In genomic region chr19:11420429-11420893, GRCh38 we compare ENCODE assay signal across 8 cellular contexts. TPM values are rescaled to one million over a fixed set of nuclear protein-coding genes. Genes with fewer than 3 reads are reported as not detected.
DNase-seq lines count a peak whose midpoint lies in the region; ATAC-seq and TF ChIP-seq lines count a peak whose summit lies in the region.
"Had no signal": no experiment of that assay in that cellular context is flagged by ENCODE, and none has a peak within 500 bp of the region (broad histone marks: within the 10 kb centered on the region; RNA-seq: fewer than 3 reads in every experiment).

No MANE protein-coding gene starts in this region.

- 0 out of 2 replicates have a peak overlapping the region, but pooled peaks have one; percentile 12 for H3K4me3 ChIP-seq in AG10803 (ENCODE audit: low read length)

- DNase-seq in AG10803 (ENCODE audit: low read depth) = peak; percentile 23
- DNase-seq in RWPE1 (ENCODE audit: low spot score) = no peak
- DNase-seq in SK-N-DZ (ENCODE audit: low spot score) = no peak
- DNase-seq: RPMI8226 had no signal

- peaks cover 39% of the 10 kb centered on the region for H3K27me3 ChIP-seq in layer of hippocampus (ENCODE audit: control insufficient read depth, insufficient read depth, low read length)

- CTCF ChIA-PET in RWPE1 (lab: Yijun Ruan, JAX) = no interaction called here

- no peak for TF ChIP-seq CTCF in AG10803 (conservative IDR thresholded peaks at IDR 0.05; ENCODE audit: low read length)
- TF ChIP-seq CTCF in RWPE1 (conservative IDR thresholded peaks at IDR 0.05; ENCODE audit: low read depth) = no peak

- POLR2A ChIA-PET in RWPE1 (lab: Yijun Ruan, JAX; ENCODE audit: low non-redundant PET) = no interaction called here

- H3K27ac ChIP-seq in RWPE1 (peak overlapping the region; percentile 28; the same call in 1 of the 2 replicates), layer of hippocampus (ENCODE audit: low read depth, low read length) (peak overlapping the region; percentile 57)

- ATAC-seq in GM21423 (IDR thresholded peaks at IDR 0.05; ENCODE audit: unreplicated experiment) (no peak), GM21737 (IDR thresholded peaks at IDR 0.05; ENCODE audit: unreplicated experiment) (no peak)
- ATAC-seq: left colon had no signal

RNA-seq across cellular contexts. Expression of gene RGL3, which starts 1.3 kb away (rescaled TPM):
- polyA plus RNA-seq in SK-N-DZ (2014; cell fraction: cytosol; rRNA removed) = not detected in 2 replicates
- polyA plus RNA-seq in SK-N-DZ (2014; cell fraction: nucleus; rRNA removed) = not detected in 2 replicates

RNA-seq across cellular contexts. Expression of gene ODAD3, which starts 14.5 kb away (rescaled TPM):
- polyA plus RNA-seq in SK-N-DZ (2014; cell fraction: cytosol; rRNA removed) = 0.42 and 6.6 TPM in 2 replicates
- polyA plus RNA-seq in SK-N-DZ (2014; cell fraction: nucleus; rRNA removed) = 10.7 TPM in 1 of 2 replicates, not detected in the other

RNA-seq across cellular contexts. Expression of gene PRKCSH, which starts 15.0 kb away (rescaled TPM):
- 54.2 and 58.9 TPM in 2 replicates for polyA plus RNA-seq in SK-N-DZ (2014; cell fraction: cytosol; rRNA removed)
- polyA plus RNA-seq in SK-N-DZ (2014; cell fraction: nucleus; rRNA removed) = 111 and 113 TPM in 2 replicates

RNA-seq across cellular contexts. Expression of gene EPOR, which starts 36.3 kb away (rescaled TPM):
- 7.1 and 11.3 TPM in 2 replicates for polyA plus RNA-seq in SK-N-DZ (2014; cell fraction: cytosol; rRNA removed)
- polyA plus RNA-seq in SK-N-DZ (2014; cell fraction: nucleus; rRNA removed) = 8.9 and 9.2 TPM in 2 replicates

RNA-seq across cellular contexts. Expression of gene SWSAP1, which starts 46.0 kb away (rescaled TPM):
- polyA plus RNA-seq in SK-N-DZ (2014; cell fraction: cytosol; rRNA removed) = 0.68 and 3.3 TPM in 2 replicates
- 1.1 and 1.5 TPM in 2 replicates for polyA plus RNA-seq in SK-N-DZ (2014; cell fraction: nucleus; rRNA removed)
